8 cellular contexts compared by ENCODE assay signal in the genomic region with DNA sequence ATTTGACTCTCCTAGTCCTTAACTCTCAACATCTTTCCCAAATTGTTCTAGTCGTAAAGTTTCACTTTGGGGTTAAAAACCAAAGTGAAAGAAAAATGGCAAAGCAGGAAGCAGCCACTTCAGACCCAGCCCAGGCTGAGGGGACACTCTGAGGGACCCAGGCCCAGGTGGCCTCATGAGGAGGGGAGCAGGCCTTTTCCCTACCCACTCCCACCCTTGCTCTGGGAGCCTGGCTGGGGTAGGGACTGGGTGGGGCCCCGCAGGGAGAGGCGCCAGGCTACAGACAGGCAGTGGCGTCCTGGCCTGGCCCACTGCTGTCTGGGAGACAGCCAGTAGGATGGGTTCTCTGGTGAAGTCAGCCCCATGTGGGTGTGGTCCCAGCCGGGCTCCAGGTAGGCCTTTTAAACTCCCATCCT.
DNase-seq lines count a peak whose midpoint lies in the region; ATAC-seq and TF ChIP-seq lines count a peak whose summit lies in the region.

No MANE protein-coding gene starts in this region.

- H3K4me3 ChIP-seq in AG10803 (ENCODE audit: low read length) = peak overlapping the region; percentile 47

- intact Hi-C loops in activated T-helper 2 cell treated with anti-CD3 and anti-CD28 coated beads, Interferon-gamma antibody, Interleukin-2, Interleukin-4, amounts not matched to agents 10 μg/mL and 5 μg/mL and 100 μg/mL, durations not matched to agents 14 hours and 24 hours and 36 hours (cut with micrococcal nuclease) = no loop called here

- peaks cover 4% of the 10 kb centered on the region for H3K36me3 Mint-ChIP-seq in activated T-helper 2 cell treated with anti-CD3 and anti-CD28 coated beads, Interferon-gamma antibody, Interleukin-2, Interleukin-4, amounts not matched to agents 10 μg/mL and 5 μg/mL and 100 μg/mL, durations not matched to agents 14 hours and 24 hours and 36 hours (ENCODE audit: low read depth)
- peaks cover 3% of the 10 kb centered on the region for H3K36me3 Mint-ChIP-seq in stimulated activated naive CD8-positive, alpha-beta T cell treated with anti-CD3 and anti-CD28 coated beads, Interleukin-15, Interleukin-2, amounts not matched to agents 100 ng/mL and 50 ng/mL, for 24 hours (ENCODE audit: low read depth)

- DNase-seq in AG10803 (ENCODE audit: low read depth) (no peak), iPS-NIHi11 (ENCODE audit: low spot score) (peak; percentile 80), NCI-H524 (lab: John Stamatoyannopoulos, UW) (no peak), NOMO-1 (lab: John Stamatoyannopoulos, UW; ENCODE audit: unreplicated experiment in 2 of 2) (no peak)
- DNase-seq in activated T-helper 2 cell treated with anti-CD3 and anti-CD28 coated beads, Interferon-gamma antibody, Interleukin-2, Interleukin-4, amounts not matched to agents 10 μg/mL and 5 μg/mL and 100 μg/mL, durations not matched to agents 14 hours and 24 hours and 36 hours (ENCODE audit: low spot score) = no peak

- peak; percentile 67 for ATAC-seq in HG03432 (IDR thresholded peaks at IDR 0.05; ENCODE audit: unreplicated experiment)
- no peak for ATAC-seq in GM21423 (IDR thresholded peaks at IDR 0.05; ENCODE audit: unreplicated experiment)

- H3K4me1 Mint-ChIP-seq in activated T-helper 2 cell treated with anti-CD3 and anti-CD28 coated beads, Interferon-gamma antibody, Interleukin-2, Interleukin-4, amounts not matched to agents 10 μg/mL and 5 μg/mL and 100 μg/mL, durations not matched to agents 14 hours and 24 hours and 36 hours (ENCODE audit: low read depth) = peaks cover 29% of the 10 kb centered on the region
- H3K4me1 Mint-ChIP-seq in stimulated activated naive CD8-positive, alpha-beta T cell treated with anti-CD3 and anti-CD28 coated beads, Interleukin-15, Interleukin-2, amounts not matched to agents 100 ng/mL and 50 ng/mL, for 24 hours (ENCODE audit: low read depth) = peaks cover 46% of the 10 kb centered on the region

- H3K27ac Mint-ChIP-seq in activated T-helper 2 cell treated with anti-CD3 and anti-CD28 coated beads, Interferon-gamma antibody, Interleukin-2, Interleukin-4, amounts not matched to agents 10 μg/mL and 5 μg/mL and 100 μg/mL, durations not matched to agents 14 hours and 24 hours and 36 hours = peak overlapping the region; percentile 67
- peak overlapping the region; percentile 87 for H3K27ac Mint-ChIP-seq in stimulated activated naive CD8-positive, alpha-beta T cell treated with anti-CD3 and anti-CD28 coated beads, Interleukin-15, Interleukin-2, amounts not matched to agents 100 ng/mL and 50 ng/mL, for 24 hours

- TF ChIP-seq CTCF in AG10803 (conservative IDR thresholded peaks at IDR 0.05; ENCODE audit: low read length) = no peak

- H3K9me3 Mint-ChIP-seq in activated T-helper 2 cell treated with anti-CD3 and anti-CD28 coated beads, Interferon-gamma antibody, Interleukin-2, Interleukin-4, amounts not matched to agents 10 μg/mL and 5 μg/mL and 100 μg/mL, durations not matched to agents 14 hours and 24 hours and 36 hours = no peaks in the 10 kb centered on the region
- no peaks in the 10 kb centered on the region for H3K9me3 Mint-ChIP-seq in stimulated activated naive CD8-positive, alpha-beta T cell treated with anti-CD3 and anti-CD28 coated beads, Interleukin-15, Interleukin-2, amounts not matched to agents 100 ng/mL and 50 ng/mL, for 24 hours

- H3K27me3 Mint-ChIP-seq in activated T-helper 2 cell treated with anti-CD3 and anti-CD28 coated beads, Interferon-gamma antibody, Interleukin-2, Interleukin-4, amounts not matched to agents 10 μg/mL and 5 μg/mL and 100 μg/mL, durations not matched to agents 14 hours and 24 hours and 36 hours (ENCODE audit: low read depth) = no peaks in the 10 kb centered on the region
- no peaks in the 10 kb centered on the region for H3K27me3 Mint-ChIP-seq in stimulated activated naive CD8-positive, alpha-beta T cell treated with anti-CD3 and anti-CD28 coated beads, Interleukin-15, Interleukin-2, amounts not matched to agents 100 ng/mL and 50 ng/mL, for 24 hours

- H3K4me3 Mint-ChIP-seq in activated T-helper 2 cell treated with anti-CD3 and anti-CD28 coated beads, Interferon-gamma antibody, Interleukin-2, Interleukin-4, amounts not matched to agents 10 μg/mL and 5 μg/mL and 100 μg/mL, durations not matched to agents 14 hours and 24 hours and 36 hours (ENCODE audit: low read depth) = peak overlapping the region; percentile 60
- peak overlapping the region; percentile 77 for H3K4me3 Mint-ChIP-seq in stimulated activated naive CD8-positive, alpha-beta T cell treated with anti-CD3 and anti-CD28 coated beads, Interleukin-15, Interleukin-2, amounts not matched to agents 100 ng/mL and 50 ng/mL, for 24 hours
